Comparison of ENCODE assay signal across 17 cellular contexts in genomic region chr1:177926201-177926600, GRCh38. TPM values are rescaled to one million over a fixed set of nuclear protein-coding genes. Genes with fewer than 3 reads are reported as not detected.
A peak's percentile ranks its signal among the peaks of the same experiment; 100 is the strongest.
DNase-seq lines count a peak whose midpoint lies in the region; ATAC-seq, FAIRE-seq and TF ChIP-seq lines count a peak whose summit lies in the region.
"Had no signal": no experiment of that assay in that cellular context is flagged by ENCODE, and none has a peak within 500 bp of the region (broad histone marks: within the 10 kb centered on the region; RNA-seq: fewer than 3 reads in every experiment).

No MANE protein-coding gene starts in this region.

- H3K9me3 Mint-ChIP-seq in progenitor cell of endocrine pancreas (ENCODE audit: low read depth): no peaks in the 10 kb centered on the region
- H3K9me3 Mint-ChIP-seq: IgD-negative memory B cell had no signal

- POLR2A ChIA-PET in endothelial cell of umbilical vein (lab: Charles Lee): no interaction called here

- H3K9me1 ChIP-seq in endothelial cell of umbilical vein (replicated peaks; ENCODE audit: control insufficient read depth, extremely low read depth, insufficient read depth, low read length): no peaks in the 10 kb centered on the region

- peak; percentile 75 for FAIRE-seq in endothelial cell of umbilical vein (lab: Jason Lieb, UNC)
- FAIRE-seq: A204.1, H1 had no signal

- peak overlapping the region; percentile 91 for H3K27ac ChIP-seq in RWPE2 (ENCODE audit: poor library complexity, severe bottlenecking)
- H3K27ac ChIP-seq in endothelial cell of umbilical vein (ENCODE audit: insufficient read depth, low read depth, low read length): peak overlapping the region; percentile 100
- peak overlapping the region; percentile 69 for H3K27ac ChIP-seq in osteoblast (ENCODE audit: low read depth, low read length)
- no peak overlapping the region for H3K27ac ChIP-seq in heart right ventricle
- H3K27ac ChIP-seq in ascending aorta: peak overlapping the region in 1 of 2 donors; percentile 14

- H3K4me3 ChIP-seq in RWPE2 (ENCODE audit: severe bottlenecking) (no peak overlapping the region), endothelial cell of umbilical vein (replicated peaks in 1 of 3; ENCODE audit: insufficient read depth in 1 of 3, low read depth in 1 of 3, low read length in 3 of 3) (peak overlapping the region in 1 of 3 experiments; percentile 38), osteoblast (ENCODE audit: insufficient read depth, low read length) (no peak overlapping the region), heart right ventricle (no peak overlapping the region), ascending aorta (no peak overlapping the region)

- H2AFZ ChIP-seq in endothelial cell of umbilical vein (ENCODE audit: low read depth, low read length) (peak overlapping the region; percentile 23), osteoblast (ENCODE audit: low read length) (no peak overlapping the region)

- no peaks in the 10 kb centered on the region for H3K27me3 ChIP-seq in RWPE2 (ENCODE audit: insufficient read depth, poor library complexity, severe bottlenecking)
- no peaks in the 10 kb centered on the region for H3K27me3 ChIP-seq in endothelial cell of umbilical vein (ENCODE audit: control insufficient read depth in 2 of 2, insufficient read depth in 2 of 2, low read length in 2 of 2)
- no peaks in the 10 kb centered on the region for H3K27me3 ChIP-seq in osteoblast (ENCODE audit: insufficient read depth, low read length)
- no peaks in the 10 kb centered on the region for H3K27me3 ChIP-seq in heart right ventricle
- H3K27me3 ChIP-seq in ascending aorta: no peaks in the 10 kb centered on the region

- H3K4me1 Mint-ChIP-seq in progenitor cell of endocrine pancreas (ENCODE audit: low read depth): no peaks in the 10 kb centered on the region
- H3K4me1 Mint-ChIP-seq: IgD-negative memory B cell had no signal

- H3K4me2 ChIP-seq in endothelial cell of umbilical vein (ENCODE audit: insufficient read depth, low read length): peak overlapping the region; percentile 86
- H3K4me2 ChIP-seq in osteoblast (ENCODE audit: insufficient read depth, low read length): peak overlapping the region; percentile 69

- peak; percentile 44 for TF ChIP-seq POLR2A in endothelial cell of umbilical vein (IDR thresholded peaks at IDR 0.05; ENCODE audit: low read depth, low read length)

- no TSS peak for BruUV-seq in endothelial cell of umbilical vein (replicated peaks; lab: Mats Ljungman, UMichigan)

- no peak overlapping the region for H3K4me3 Mint-ChIP-seq in progenitor cell of endocrine pancreas (ENCODE audit: low read depth)
- H3K4me3 Mint-ChIP-seq: CD14-positive monocyte, IgD-negative memory B cell had no signal

- H3K79me2 ChIP-seq in endothelial cell of umbilical vein (ENCODE audit: control insufficient read depth, insufficient read depth, low read length) (no peaks in the 10 kb centered on the region), osteoblast (ENCODE audit: insufficient read depth, low read length) (no peaks in the 10 kb centered on the region)

- H3K27me3 Mint-ChIP-seq in progenitor cell of endocrine pancreas: no peaks in the 10 kb centered on the region
- H3K27me3 Mint-ChIP-seq: IgD-negative memory B cell had no signal

- no peaks in the 10 kb centered on the region for H3K36me3 Mint-ChIP-seq in progenitor cell of endocrine pancreas (ENCODE audit: insufficient read depth)
- H3K36me3 Mint-ChIP-seq: CD14-positive monocyte, IgD-negative memory B cell had no signal

- ATAC-seq in RWPE2 (ENCODE audit: low read depth) (no peak), heart right ventricle (no peak)

- no peak overlapping the region for H3K27ac Mint-ChIP-seq in progenitor cell of endocrine pancreas
- H3K27ac Mint-ChIP-seq: CD14-positive monocyte, IgD-negative memory B cell had no signal

- H3K9me3 ChIP-seq in RWPE2 (ENCODE audit: severe bottlenecking) (no peaks in the 10 kb centered on the region), endothelial cell of umbilical vein (replicated peaks; ENCODE audit: control insufficient read depth, insufficient read depth, low read length) (no peaks in the 10 kb centered on the region), osteoblast (ENCODE audit: low read depth, low read length) (no peaks in the 10 kb centered on the region), heart right ventricle (no peaks in the 10 kb centered on the region), ascending aorta (no peaks in the 10 kb centered on the region)

- intact Hi-C loops in endothelial cell of umbilical vein (cut with micrococcal nuclease) (loop anchor here (5.0 kb wide), 3 partner anchors 144 to 1029 kb away; no protein-coding TSS in a partner anchor), heart right ventricle (cut with DNase I) (no loop called here), ascending aorta (cut with DNase I) (no loop called here)

- H3K9ac ChIP-seq in endothelial cell of umbilical vein (replicated peaks; ENCODE audit: extremely low read depth, insufficient read depth, low read length): peak overlapping the region; percentile 78

- H4K20me1 ChIP-seq in endothelial cell of umbilical vein (replicated peaks; ENCODE audit: control insufficient read depth, extremely low read depth, insufficient read depth, low read length) (no peaks in the 10 kb centered on the region), osteoblast (ENCODE audit: insufficient read depth, low read length) (no peaks in the 10 kb centered on the region)

- H3K36me3 ChIP-seq in RWPE2 (ENCODE audit: low read depth): no peaks in the 10 kb centered on the region
- H3K36me3 ChIP-seq in endothelial cell of umbilical vein (ENCODE audit: control insufficient read depth in 2 of 2, extremely low read depth in 1 of 2, insufficient read depth in 2 of 2, low read length in 2 of 2): no peaks in the 10 kb centered on the region
- H3K36me3 ChIP-seq in osteoblast (ENCODE audit: insufficient read depth, low read length): peaks cover 2% of the 10 kb centered on the region
- peaks cover 0 to 41% (median 4%) of the 10 kb centered on the region in 9 donors for H3K36me3 ChIP-seq in heart right ventricle
- H3K36me3 ChIP-seq in ascending aorta: peaks cover 3 to 15% of the 10 kb centered on the region in 2 donors

- H3K4me1 ChIP-seq in RWPE2 (ENCODE audit: insufficient read depth, poor library complexity, severe bottlenecking) (peaks cover 23% of the 10 kb centered on the region), endothelial cell of umbilical vein (ENCODE audit: control insufficient read depth, extremely low read depth, insufficient read depth, low read length) (peaks cover 38% of the 10 kb centered on the region), osteoblast (ENCODE audit: insufficient read depth, low read length) (peaks cover 29% of the 10 kb centered on the region), heart right ventricle (peaks cover 0 to 10% (median 0%) of the 10 kb centered on the region in 9 donors), ascending aorta (no peaks in the 10 kb centered on the region)

- peak; percentile 55 for DNase-seq in ELR (ENCODE audit: low read depth)
- DNase-seq in RWPE2 (ENCODE audit: low spot score): no peak
- DNase-seq in endothelial cell of umbilical vein (ENCODE audit: low read depth, low spot score): peak; percentile 95
- DNase-seq in osteoblast (ENCODE audit: insufficient read length, low spot score, missing footprints): no peak
- no peak for DNase-seq in NCI-H2171 treated with DMSO at 0.1 percent for 48 hours (lab: John Stamatoyannopoulos, UW)
- no peak for DNase-seq in heart right ventricle
- DNase-seq in progenitor cell of endocrine pancreas (ENCODE audit: low spot score, unreplicated experiment): no peak
- DNase-seq in ascending aorta (ENCODE audit: low spot score in 2 of 2): no peak
- DNase-seq: COR-L47, NCI-H1417, NCI-H187 treated with DMSO at 0.1 percent for 48 hours, NCI-H526 treated with DMSO at 0.1 percent for 48 hours, SIG-M5 had no signal

- CTCF ChIA-PET in endothelial cell of umbilical vein (lab: Charles Lee): interaction anchor here (1.0 to 3.2 kb wide), 8 partner anchors 10 to 168 kb away, joined by 3 to 29 read pairs (median 6); partner anchors contain the start of gene RASAL2

- dilution Hi-C loops in endothelial cell of umbilical vein (cut with MboI; ENCODE audit: extremely low pct_ligation_motif_present, low sequenced_read_pairs): no loop called here

- TF ChIP-seq CTCF in RWPE2 (IDR thresholded peaks at IDR 0.05; ENCODE audit: poor library complexity, severe bottlenecking): no peak
- no peak for TF ChIP-seq CTCF in endothelial cell of umbilical vein (IDR thresholded peaks at IDR 0.05; ENCODE audit: extremely low read depth in 1 of 2, insufficient read depth in 1 of 2, low read depth in 1 of 2, low read length in 2 of 2)
- no peak for TF ChIP-seq CTCF in osteoblast (IDR thresholded peaks at IDR 0.05; ENCODE audit: extremely low read depth, low read depth, low read length)
- no peak for TF ChIP-seq CTCF in heart right ventricle (IDR thresholded peaks at IDR 0.05)
- no peak for TF ChIP-seq CTCF in progenitor cell of endocrine pancreas (IDR thresholded peaks at IDR 0.05; ENCODE audit: unreplicated experiment)
- TF ChIP-seq CTCF in ascending aorta (IDR thresholded peaks at IDR 0.05): no peak

TF ChIP-seq in endothelial cell of umbilical vein, 7 proteins besides CTCF, POLR2A, EP300 and RAD21 (continues in another document):
- peak; percentile 73 for TF ChIP-seq GATA2 (IDR thresholded peaks at IDR 0.05; ENCODE audit: insufficient read depth, insufficient read length, low read depth, low read length)
- peak; percentile 87 for TF ChIP-seq JUN (IDR thresholded peaks at IDR 0.05; ENCODE audit: borderline replicate concordance, insufficient read depth, insufficient read length, low read depth)
- no peak for TF ChIP-seq MYC (IDR thresholded peaks at IDR 0.05; ENCODE audit: low read depth, low read length)
- peak; percentile 81 for TF ChIP-seq POLR2AphosphoS5 (IDR thresholded peaks at IDR 0.05; ENCODE audit: insufficient read depth, low read depth, low read length)
- TF ChIP-seq FOS (IDR thresholded peaks at IDR 0.05; ENCODE audit: borderline replicate concordance, insufficient read depth, low read length): peak; percentile 87
- TF ChIP-seq EZH2 (IDR thresholded peaks at IDR 0.05; ENCODE audit: borderline replicate concordance, low read depth, low read length, severe bottlenecking): no peak

RNA-seq across cellular contexts. Expression of gene SEC16B, which starts 43.7 kb away (rescaled TPM):
- total RNA-seq in endothelial cell of umbilical vein (0.44 and 0.78 TPM in 2 replicates), osteoblast (2.9 and 3.3 TPM in 2 replicates), heart right ventricle (1 to 10 TPM in 8 of 10 donors, under 1 TPM in 2; 0.32 to 3.5 (median 1.5) TPM), progenitor cell of endocrine pancreas (0.67 and 1.5 TPM in 2 replicates), ascending aorta (8.6 TPM)
- polyA plus RNA-seq in endothelial cell of umbilical vein (0.46 and 0.58 TPM in 2 replicates), heart right ventricle (10 to 100 TPM in 1 of 2 donors, under 1 TPM in 1; 0.93 to 19.0 TPM)
- 0.34 and 0.41 TPM in 2 replicates for polyA plus RNA-seq in endothelial cell of umbilical vein (2011; cell fraction: cytosol; rRNA removed)
- 3.9 and 4.4 TPM in 2 replicates for polyA plus RNA-seq in endothelial cell of umbilical vein (2011; cell fraction: nucleus; rRNA removed)
- 0.27 and 0.68 TPM in 2 replicates for polyA plus RNA-seq in endothelial cell of umbilical vein (2012)
- polyA minus RNA-seq in endothelial cell of umbilical vein: 0.63 and 2.3 TPM in 2 replicates
- not detected for polyA minus RNA-seq in endothelial cell of umbilical vein (2011; cell fraction: cytosol; rRNA and poly(A)+ RNA removed)
- 1.3 and 2.3 TPM in 2 replicates for polyA minus RNA-seq in endothelial cell of umbilical vein (2011; cell fraction: nucleus; rRNA and poly(A)+ RNA removed)
- polyA plus RNA-seq: IgD-negative memory B cell had no signal

Comparison
In these comparisons a context has a peak if more than half of its experiments do, and no peak if none do; other contexts are left out.
1. DNase-seq: peak in ELR (single experiment) and endothelial cell of umbilical vein (single experiment); none in RWPE2 (single experiment), osteoblast (single experiment), NCI-H2171 treated with DMSO at 0.1 percent for 48 hours (single experiment), heart right ventricle (0 of 2), progenitor cell of endocrine pancreas (single experiment) and ascending aorta (0 of 2).
2. H3K27ac ChIP-seq: peak in RWPE2 (single experiment), endothelial cell of umbilical vein (single experiment) and osteoblast (single experiment); none in heart right ventricle (0 of 10).